ENCODE assay signal across 1 cellular context in genomic region chr2:26067980-26068507, GRCh38.
TF ChIP-seq lines count a peak whose summit lies in the region.

No MANE protein-coding gene starts in this region.

TF ChIP-seq in endothelial cell of umbilical vein, 7 proteins besides CTCF, POLR2A, EP300 and RAD21 (continued from another document):
- TF ChIP-seq EZH2 (IDR thresholded peaks at IDR 0.05; ENCODE audit: borderline replicate concordance, low read depth, low read length, severe bottlenecking), result no peak
- TF ChIP-seq POLR2AphosphoS5 (IDR thresholded peaks at IDR 0.05; ENCODE audit: insufficient read depth, low read depth, low read length), result no peak
